Comparison of ENCODE assay signal across 11 cellular contexts in genomic region chr3:34200576-34200975, GRCh38.
A peak's percentile ranks its signal among the peaks of the same experiment; 100 is the strongest.
DNase-seq lines count a peak whose midpoint lies in the region; ATAC-seq and TF ChIP-seq lines count a peak whose summit lies in the region.
"Had no signal": no experiment of that assay in that cellular context is flagged by ENCODE, and none has a peak within 500 bp of the region (broad histone marks: within the 10 kb centered on the region; RNA-seq: fewer than 3 reads in every experiment).

No MANE protein-coding gene starts in this region.

- peak overlapping the region; percentile 71; the same call in 1 of the 2 replicates for H3K27ac ChIP-seq in MM.1S (ENCODE audit: low read length)
- H3K27ac ChIP-seq: upper lobe of left lung had no signal

- H3K4me1 ChIP-seq in MM.1S (ENCODE audit: low read length) = peaks cover 39% of the 10 kb centered on the region

- peak overlapping the region; percentile 11; the same call in 1 of the 2 replicates for H3K9ac ChIP-seq in MM.1S (ENCODE audit: low read length)

- TF ChIP-seq CTCF in MM.1S (IDR thresholded peaks at IDR 0.05; ENCODE audit: low read length) = no peak
- no peak for TF ChIP-seq CTCF in type B pancreatic cell (conservative IDR thresholded peaks at IDR 0.05)

- no peaks in the 10 kb centered on the region for H4K20me1 ChIP-seq in MM.1S (ENCODE audit: insufficient read depth, low read length)

- peak overlapping the region; percentile 22 for H2AFZ ChIP-seq in MM.1S (ENCODE audit: low read length)

- no peaks in the 10 kb centered on the region for H3K27me3 Mint-ChIP-seq in type B pancreatic cell

- H3K9me2 ChIP-seq in MM.1S (replicated peaks; ENCODE audit: insufficient read depth, low read length) = no peaks in the 10 kb centered on the region

- peak overlapping the region; percentile 58 for H3K4me2 ChIP-seq in MM.1S (ENCODE audit: low read depth, low read length)

- peaks cover 1% of the 10 kb centered on the region for H3K9me3 Mint-ChIP-seq in type B pancreatic cell

- H3K27me3 ChIP-seq in MM.1S (replicated peaks; ENCODE audit: insufficient read depth, low read length) = no peaks in the 10 kb centered on the region
- H3K27me3 ChIP-seq: upper lobe of left lung had no signal

- no peak overlapping the region for H3K27ac Mint-ChIP-seq in type B pancreatic cell
- H3K27ac Mint-ChIP-seq: CD14-positive monocyte had no signal

- H3K4me1 Mint-ChIP-seq in type B pancreatic cell (ENCODE audit: unreplicated experiment) = no peaks in the 10 kb centered on the region

- H3K4me3 Mint-ChIP-seq in type B pancreatic cell = no peak overlapping the region
- H3K4me3 Mint-ChIP-seq: CD14-positive monocyte had no signal

- 0 out of 2 replicates have a peak overlapping the region, but pooled peaks have one; percentile 5 for H3K4me3 ChIP-seq in MM.1S (ENCODE audit: low read length)
- H3K4me3 ChIP-seq: K562, upper lobe of left lung had no signal

- H3K36me3 ChIP-seq in MM.1S (replicated peaks; ENCODE audit: insufficient read depth, low read length) = no peaks in the 10 kb centered on the region
- H3K36me3 ChIP-seq: upper lobe of left lung had no signal

- no peaks in the 10 kb centered on the region for H3K36me3 Mint-ChIP-seq in type B pancreatic cell
- H3K36me3 Mint-ChIP-seq: CD14-positive monocyte had no signal

- no peaks in the 10 kb centered on the region for H3K79me2 ChIP-seq in MM.1S (ENCODE audit: low read length)

- ATAC-seq in GM18498 (IDR thresholded peaks at IDR 0.05; ENCODE audit: unreplicated experiment) (peak; percentile 81), GM19455 (IDR thresholded peaks at IDR 0.05; ENCODE audit: unreplicated experiment) (peak; percentile 70), HG02973 (IDR thresholded peaks at IDR 0.05; ENCODE audit: unreplicated experiment) (peak; percentile 84)
- ATAC-seq: K562 had no signal

- peak; percentile 65 for DNase-seq in MM.1S
- no peak for DNase-seq in type B pancreatic cell (ENCODE audit: extremely low spot score, unreplicated experiment)
- DNase-seq in DMS153 treated with DMSO at 0.1 percent for 48 hours (lab: John Stamatoyannopoulos, UW; ENCODE audit: unreplicated experiment) = no peak
- no peak for DNase-seq in DMS153 (lab: John Stamatoyannopoulos, UW)
- DNase-seq in putamen (ENCODE audit: low spot score) = no peak
- DNase-seq: upper lobe of left lung had no signal

- H3F3A ChIP-seq in MM.1S (ENCODE audit: insufficient read depth, low read length) = peaks cover 13% of the 10 kb centered on the region; the same call in 1 of the 2 replicates

- H3K9me3 ChIP-seq in MM.1S (replicated peaks; ENCODE audit: insufficient read depth, low read length) = no peaks in the 10 kb centered on the region
- H3K9me3 ChIP-seq: upper lobe of left lung had no signal
